27 cellular contexts compared by ENCODE assay signal in genomic region chr13:31195616-31196015, GRCh38.
"Had no signal": no experiment of that assay in that cellular context is flagged by ENCODE, and none has a peak within 500 bp of the region (broad histone marks: within the 10 kb centered on the region; RNA-seq: fewer than 3 reads in every experiment).

No MANE protein-coding gene starts in this region.

- H3K27ac ChIP-seq: adrenal gland, body of pancreas, cardiac muscle cell, colonic mucosa, dorsolateral prefrontal cortex, esophagus muscularis mucosa, left ventricle myocardium inferior, ovary, prostate gland, spleen, suprapubic skin, tibial artery had no signal

- H3K4me1 ChIP-seq: colonic mucosa, prostate gland had no signal

- H3K27ac Mint-ChIP-seq: activated naive CD4-positive, alpha-beta T cell treated with anti-CD3 and anti-CD28 coated beads for 36 hours; activated naive CD8-positive, alpha-beta T cell treated with anti-CD3 and anti-CD28 coated beads for 36 hours; activated T-cell treated with anti-CD3 and anti-CD28 coated beads, Interleukin-2, amount 50 U/mL, for 72 hours; naive thymus-derived CD4-positive, alpha-beta T cell; T-helper 2 cell treated with Interferon-gamma antibody and Interleukin-4, amounts not matched to agents 5 μg/mL and 100 μg/mL, for 36 hours had no signal

- H3K36me3 ChIP-seq: adrenal gland, cardiac muscle cell, colonic mucosa, esophagus muscularis mucosa, left ventricle myocardium inferior, ovary, prostate gland, spleen, suprapubic skin, tibial artery had no signal

- H3K4me3 Mint-ChIP-seq: activated naive CD4-positive, alpha-beta T cell treated with anti-CD3 and anti-CD28 coated beads for 36 hours; activated naive CD8-positive, alpha-beta T cell treated with anti-CD3 and anti-CD28 coated beads for 36 hours; activated T-cell treated with anti-CD3 and anti-CD28 coated beads, Interleukin-2, amount 50 U/mL, for 72 hours; naive thymus-derived CD4-positive, alpha-beta T cell; T-helper 2 cell treated with Interferon-gamma antibody and Interleukin-4, amounts not matched to agents 5 μg/mL and 100 μg/mL, for 36 hours had no signal

- H3K36me3 Mint-ChIP-seq: activated naive CD8-positive, alpha-beta T cell treated with anti-CD3 and anti-CD28 coated beads for 36 hours; naive thymus-derived CD4-positive, alpha-beta T cell had no signal

- H3K4me3 ChIP-seq: adrenal gland, body of pancreas, cardiac muscle cell, colonic mucosa, dorsolateral prefrontal cortex, esophagus muscularis mucosa, left ventricle myocardium inferior, lung, ovary, prostate gland, spleen, suprapubic skin, tibial artery had no signal

- H3K9me3 Mint-ChIP-seq: activated naive CD4-positive, alpha-beta T cell treated with anti-CD3 and anti-CD28 coated beads for 36 hours; activated naive CD8-positive, alpha-beta T cell treated with anti-CD3 and anti-CD28 coated beads for 36 hours; naive thymus-derived CD4-positive, alpha-beta T cell; T-helper 2 cell treated with Interferon-gamma antibody and Interleukin-4, amounts not matched to agents 5 μg/mL and 100 μg/mL, for 36 hours had no signal

- H3K27me3 Mint-ChIP-seq: activated naive CD8-positive, alpha-beta T cell treated with anti-CD3 and anti-CD28 coated beads for 36 hours had no signal

- DNase-seq: activated CD4-positive, alpha-beta T cell treated with anti-CD3 and anti-CD28 coated beads for 4 hours; activated CD4-positive, alpha-beta T cell treated with anti-CD3 and anti-CD28 coated beads, Interleukin-2, amount 50 U/mL, for 4 hours; activated CD4-positive, CD25-positive, alpha-beta regulatory T cell; activated effector memory CD4-positive, alpha-beta T cell treated with anti-CD3 and anti-CD28 coated beads, Interleukin-2, amount 50 U/mL, for 16 hours; activated naive CD4-positive, alpha-beta T cell treated with anti-CD3 and anti-CD28 coated beads for 36 hours; activated naive CD8-positive, alpha-beta T cell treated with anti-CD3 and anti-CD28 coated beads for 36 hours; activated T-cell treated with anti-CD3 and anti-CD28 coated beads for 4 hours; activated T-cell treated with anti-CD3 and anti-CD28 coated beads, Interleukin-2, amount 50 U/mL, for 72 hours; adrenal gland; aorta; body of pancreas; cerebellar nuclear complex; colonic mucosa; dorsolateral prefrontal cortex; left ventricle myocardium inferior; naive thymus-derived CD4-positive, alpha-beta T cell; ovary; spleen; stimulated activated naive CD4-positive, alpha-beta T cell; T-helper 1 cell; tibial artery had no signal

- H3K27me3 ChIP-seq: adrenal gland, body of pancreas, cardiac muscle cell, colonic mucosa, dorsolateral prefrontal cortex, esophagus muscularis mucosa, ovary, spleen, suprapubic skin, tibial artery had no signal

- H3K9me3 ChIP-seq: adrenal gland, body of pancreas, colonic mucosa, esophagus muscularis mucosa, left ventricle myocardium inferior, ovary, prostate gland, spleen, suprapubic skin, tibial artery had no signal
